Comparison of ENCODE assay signal across 14 cellular contexts in genomic region chr2:190267302-190267701, GRCh38. TPM values are rescaled to one million over a fixed set of nuclear protein-coding genes. Genes with fewer than 3 reads are reported as not detected.
DNase-seq lines count a peak whose midpoint lies in the region; ATAC-seq and TF ChIP-seq lines count a peak whose summit lies in the region.
"Had no signal": no experiment of that assay in that cellular context is flagged by ENCODE, and none has a peak within 500 bp of the region (broad histone marks: within the 10 kb centered on the region; RNA-seq: fewer than 3 reads in every experiment).

No MANE protein-coding gene starts in this region.

- peak overlapping the region; percentile 74 for H2BK120ac ChIP-seq in IMR-90 (ENCODE audit: low read depth, low read length)

- TF ChIP-seq RAD21 in IMR-90 (IDR thresholded peaks at IDR 0.05; ENCODE audit: low read length): no peak

- H3K9me3 ChIP-seq in IMR-90 (ENCODE audit: control insufficient read depth, insufficient read depth, low read length): no peaks in the 10 kb centered on the region

- peak overlapping the region; percentile 33; the same call in 1 of the 2 replicates for H3K27ac ChIP-seq in IMR-90 (ENCODE audit: insufficient read depth, low read length)
- H3K27ac ChIP-seq: BLaER1 treated with 17β-estradiol and CSF1 and Interleukin-3, amounts not matched to agents 10 nM and 100 nM; left ventricle myocardium inferior had no signal

- H3K56ac ChIP-seq in IMR-90 (ENCODE audit: extremely low read depth, insufficient read depth, low read length): no peak overlapping the region

- CTCF ChIA-PET in IMR-90 (lab: Yijun Ruan, JAX): interaction anchor here (0.7 to 1.4 kb wide), 3 partner anchors 11 to 50 kb away, joined by 3 read pairs; no protein-coding TSS in a partner anchor

- H3K4me1 ChIP-seq in IMR-90 (ENCODE audit: control insufficient read depth, insufficient read depth, low read length): peaks cover 5% of the 10 kb centered on the region
- H3K4me1 ChIP-seq: left ventricle myocardium inferior had no signal

- H2AK9ac ChIP-seq in IMR-90 (replicated peaks; ENCODE audit: low read depth, low read length, poor library complexity): no peak overlapping the region

- H2AK5ac ChIP-seq in IMR-90 (ENCODE audit: low read depth, low read length): peak overlapping the region; percentile 59

- H3K9ac ChIP-seq in IMR-90 (ENCODE audit: low read depth, low read length): no peak overlapping the region
- H3K9ac ChIP-seq: BLaER1 treated with 17β-estradiol and CSF1 and Interleukin-3, amounts not matched to agents 10 nM and 100 nM had no signal

- peak overlapping the region in 1 of 2 experiments; percentile 91; a peak in 3 of 4 replicates for H4K8ac ChIP-seq in IMR-90 (ENCODE audit: low read depth in 2 of 2, low read length in 2 of 2)

- DNase-seq in AG10803 (ENCODE audit: low read depth): peak; percentile 45
- peak; percentile 92 for DNase-seq in IMR-90
- peak; percentile 26 for DNase-seq in astrocyte of the hippocampus (ENCODE audit: low read depth, low spot score)
- peak; percentile 31 for DNase-seq in kidney epithelial cell (ENCODE audit: low read depth)
- DNase-seq in amygdala (lab: John Stamatoyannopoulos, UW): no peak
- DNase-seq in NK-92 (lab: John Stamatoyannopoulos, UW; ENCODE audit: unreplicated experiment): no peak
- DNase-seq in activated T-cell treated with anti-CD3 and anti-CD28 coated beads, Interleukin-2, amount 50 U/mL, for 4 hours: no peak
- DNase-seq: activated CD4-positive, alpha-beta T cell treated with anti-CD3 and anti-CD28 coated beads, Interleukin-2, amount 10 ng/mL, durations not matched to agents 7 days and 5 days; left ventricle myocardium inferior; NCI-H82; stimulated activated CD4-positive, alpha-beta T cell treated with anti-CD3 and anti-CD28 coated beads, Interleukin-15, amount 100 ng/mL, for 24 hours had no signal

- peak overlapping the region; percentile 68 for H2BK5ac ChIP-seq in IMR-90 (ENCODE audit: low read depth, low read length, poor library complexity, severe bottlenecking)

- peak overlapping the region; percentile 22; the same call in 1 of the 2 replicates for H3K18ac ChIP-seq in IMR-90 (ENCODE audit: low read depth, low read length)

- H3K4me1 Mint-ChIP-seq in activated T-cell treated with anti-CD3 and anti-CD28 coated beads, Interleukin-2, amount 50 U/mL, for 4 hours (ENCODE audit: low read depth): no peaks in the 10 kb centered on the region
- H3K4me1 Mint-ChIP-seq: activated CD4-positive, alpha-beta T cell treated with anti-CD3 and anti-CD28 coated beads, Interleukin-2, amount 10 ng/mL, durations not matched to agents 7 days and 5 days had no signal

- dilution Hi-C loops in IMR-90 (cut with HindIII; ENCODE audit: low sequenced_read_pairs, unreplicated experiment): no loop called here

- POLR2A ChIA-PET in IMR-90 (lab: Charles Lee; ENCODE audit: unreplicated experiment): no interaction called here

- TF ChIP-seq POLR2A in IMR-90 (IDR thresholded peaks at IDR 0.05; ENCODE audit: low read depth, low read length): no peak

- peak; percentile 86 for ATAC-seq in IMR-90 (ENCODE audit: low read depth)
- no peak for ATAC-seq in GM18870 (IDR thresholded peaks at IDR 0.05; ENCODE audit: unreplicated experiment)
- no peak for ATAC-seq in activated T-cell treated with anti-CD3 and anti-CD28 coated beads, Interleukin-2, amount 50 U/mL, for 4 hours

- peak overlapping the region; percentile 82 for H2BK20ac ChIP-seq in IMR-90 (ENCODE audit: low read depth, low read length)

- no peak overlapping the region for H4K5ac ChIP-seq in IMR-90 (ENCODE audit: low read depth, low read length)

- H3K4ac ChIP-seq in IMR-90 (ENCODE audit: low read depth, low read length): peak overlapping the region; percentile 74

- H2AFZ ChIP-seq in IMR-90 (replicated peaks; ENCODE audit: low read length, poor library complexity): no peak overlapping the region

- no TSS peak for BruUV-seq in IMR-90 (replicated peaks; lab: Mats Ljungman, UMichigan)

- H3K14ac ChIP-seq in IMR-90 (replicated peaks; ENCODE audit: low read depth, low read length): no peak overlapping the region; the same call in 1 of the 2 replicates

- intact Hi-C loops in IMR-90 (cut with micrococcal nuclease): loop anchor here (5.0 kb wide), 1 partner anchor 65 kb away; no protein-coding TSS in a partner anchor

- H4K91ac ChIP-seq in IMR-90 (ENCODE audit: insufficient read depth, low read depth, low read length): peak overlapping the region; percentile 81

- in situ Hi-C loops in IMR-90 (cut with MboI; ENCODE audit: low sequenced_read_pairs): no loop called here

- no peak overlapping the region for H3K23ac ChIP-seq in IMR-90 (ENCODE audit: low read depth, low read length)

- H3K27me3 Mint-ChIP-seq in activated T-cell treated with anti-CD3 and anti-CD28 coated beads, Interleukin-2, amount 50 U/mL, for 4 hours (ENCODE audit: low read depth): no peaks in the 10 kb centered on the region
- H3K27me3 Mint-ChIP-seq: activated CD4-positive, alpha-beta T cell treated with anti-CD3 and anti-CD28 coated beads, Interleukin-2, amount 10 ng/mL, durations not matched to agents 7 days and 5 days had no signal

- no peak overlapping the region for H3K4me2 ChIP-seq in IMR-90 (ENCODE audit: low read depth, low read length)
- H3K4me2 ChIP-seq: BLaER1 treated with 17β-estradiol and CSF1 and Interleukin-3, amounts not matched to agents 10 nM and 100 nM had no signal

- H3K79me1 ChIP-seq in IMR-90 (ENCODE audit: low read depth in 1 of 2, low read length in 2 of 2): no peaks in the 10 kb centered on the region

- WGBS in IMR-90 (ENCODE audit: extremely low coverage in 2 of 2, insufficient read length in 1 of 2), 2 experiments: 8% methylated on average over 2 of the region's 4 CpGs; no CpG with 5 or more reads in 1 of the 2 experiments

- no peaks in the 10 kb centered on the region for H3K9me3 Mint-ChIP-seq in activated T-cell treated with anti-CD3 and anti-CD28 coated beads, Interleukin-2, amount 50 U/mL, for 4 hours

- H3K9me1 ChIP-seq in IMR-90 (ENCODE audit: insufficient read depth, low read length): peaks cover 5% of the 10 kb centered on the region; the same call in 1 of the 2 replicates

- H3K4me3 Mint-ChIP-seq in activated T-cell treated with anti-CD3 and anti-CD28 coated beads, Interleukin-2, amount 50 U/mL, for 4 hours: no peak overlapping the region
- H3K4me3 Mint-ChIP-seq: activated CD4-positive, alpha-beta T cell treated with anti-CD3 and anti-CD28 coated beads, Interleukin-2, amount 10 ng/mL, durations not matched to agents 7 days and 5 days; neural crest cell had no signal

- H3K4me3 ChIP-seq in AG10803 (ENCODE audit: low read length) (no peak overlapping the region), IMR-90 (ENCODE audit: insufficient read depth, low read depth, low read length) (no peak overlapping the region), kidney epithelial cell (ENCODE audit: low read depth, low read length) (no peak overlapping the region)
- H3K4me3 ChIP-seq: BLaER1 treated with 17β-estradiol and CSF1 and Interleukin-3, amounts not matched to agents 10 nM and 100 nM; left ventricle myocardium inferior had no signal

- H3K27me3 ChIP-seq in IMR-90 (ENCODE audit: control insufficient read depth, insufficient read depth, low read length) (no peaks in the 10 kb centered on the region; the same call in 1 of the 2 replicates), kidney epithelial cell (ENCODE audit: control insufficient read depth, insufficient read depth, low read length) (no peaks in the 10 kb centered on the region)
- H3K27me3 ChIP-seq: BLaER1 treated with 17β-estradiol and CSF1 and Interleukin-3, amounts not matched to agents 10 nM and 100 nM had no signal

- H3K36me3 ChIP-seq in IMR-90 (ENCODE audit: control insufficient read depth, insufficient read depth, low read length) (no peaks in the 10 kb centered on the region), kidney epithelial cell (ENCODE audit: control insufficient read depth, insufficient read depth, low read length) (no peaks in the 10 kb centered on the region)
- H3K36me3 ChIP-seq: left ventricle myocardium inferior had no signal

- 0 out of 3 replicates have a peak overlapping the region, but pooled peaks have one; percentile 79 for H2BK15ac ChIP-seq in IMR-90 (ENCODE audit: low read depth, low read length)

- TF ChIP-seq CTCF in AG10803 (conservative IDR thresholded peaks at IDR 0.05; ENCODE audit: low read length): no peak
- TF ChIP-seq CTCF in IMR-90 (conservative IDR thresholded peaks at IDR 0.05; ENCODE audit: low read depth, low read length): no peak
- TF ChIP-seq CTCF in kidney epithelial cell (IDR thresholded peaks at IDR 0.05; ENCODE audit: insufficient read depth, low read length, poor library complexity, severe bottlenecking): no peak

- no peaks in the 10 kb centered on the region for H4K20me1 ChIP-seq in IMR-90 (ENCODE audit: insufficient read depth, low read length)
- H4K20me1 ChIP-seq: BLaER1 treated with 17β-estradiol and CSF1 and Interleukin-3, amounts not matched to agents 10 nM and 100 nM had no signal

- H3K36me3 Mint-ChIP-seq in activated T-cell treated with anti-CD3 and anti-CD28 coated beads, Interleukin-2, amount 50 U/mL, for 4 hours (ENCODE audit: insufficient read depth): peaks cover 23% of the 10 kb centered on the region

TF ChIP-seq in IMR-90, 13 proteins besides CTCF, POLR2A, EP300 and RAD21:
- TF ChIP-seq ELK1 (IDR thresholded peaks at IDR 0.05; ENCODE audit: borderline replicate concordance, low read depth, low read length): no peak
- TF ChIP-seq MAFK (IDR thresholded peaks at IDR 0.05; ENCODE audit: low read depth, low read length): peak; percentile 9; the same call in 1 of the 2 replicates
- TF ChIP-seq CEBPB (IDR thresholded peaks at IDR 0.05; ENCODE audit: low read depth, low read length): peak; percentile 43; the same call in 1 of the 2 replicates
- TF ChIP-seq MAZ (IDR thresholded peaks at IDR 0.05; ENCODE audit: borderline replicate concordance, low read depth, low read length): no peak
- peak; percentile 96 for TF ChIP-seq FOS (IDR thresholded peaks at IDR 0.05; ENCODE audit: low read depth, low read length)
- peak; percentile 55; the same call in 1 of the 2 replicates for TF ChIP-seq BHLHE40 (IDR thresholded peaks at IDR 0.05; ENCODE audit: low read depth, low read length)

RNA-seq across cellular contexts. Expression of gene HIBCH, which starts 52.3 kb away (rescaled TPM):
- total RNA-seq in IMR-90 (2012; rRNA removed): 8.8 and 15.6 TPM in 2 replicates
- polyA plus RNA-seq in IMR-90 (2012; rRNA removed): 8.3 and 11.9 TPM in 2 replicates
- 1.2 and 1.7 TPM in 2 replicates for polyA plus RNA-seq in IMR-90 (2012; cell fraction: cytosol; rRNA removed)
- 1.0 and 10.0 TPM in 2 replicates for polyA plus RNA-seq in IMR-90 (2012; cell fraction: nucleus; rRNA removed; ENCODE audit: low replicate concordance)
- 6.2 and 7.8 TPM in 2 replicates for total RNA-seq in kidney epithelial cell
- total RNA-seq in activated T-cell treated with anti-CD3 and anti-CD28 coated beads, Interleukin-2, amount 50 U/mL, for 4 hours: 10 to 100 TPM; 17.6 to 28.2 (median 23.1) TPM

Comparison
In these comparisons a context has a peak if more than half of its experiments do, and no peak if none do; other contexts are left out.
1. DNase-seq: peak in AG10803 (single experiment), IMR-90 (single experiment), astrocyte of the hippocampus (single experiment) and kidney epithelial cell (single experiment); none in amygdala (0 of 56), NK-92 (single experiment) and activated T-cell treated with anti-CD3 and anti-CD28 coated beads, Interleukin-2, amount 50 U/mL, for 4 hours (single experiment).